8 cellular contexts compared by ENCODE assay signal in the genomic region with DNA sequence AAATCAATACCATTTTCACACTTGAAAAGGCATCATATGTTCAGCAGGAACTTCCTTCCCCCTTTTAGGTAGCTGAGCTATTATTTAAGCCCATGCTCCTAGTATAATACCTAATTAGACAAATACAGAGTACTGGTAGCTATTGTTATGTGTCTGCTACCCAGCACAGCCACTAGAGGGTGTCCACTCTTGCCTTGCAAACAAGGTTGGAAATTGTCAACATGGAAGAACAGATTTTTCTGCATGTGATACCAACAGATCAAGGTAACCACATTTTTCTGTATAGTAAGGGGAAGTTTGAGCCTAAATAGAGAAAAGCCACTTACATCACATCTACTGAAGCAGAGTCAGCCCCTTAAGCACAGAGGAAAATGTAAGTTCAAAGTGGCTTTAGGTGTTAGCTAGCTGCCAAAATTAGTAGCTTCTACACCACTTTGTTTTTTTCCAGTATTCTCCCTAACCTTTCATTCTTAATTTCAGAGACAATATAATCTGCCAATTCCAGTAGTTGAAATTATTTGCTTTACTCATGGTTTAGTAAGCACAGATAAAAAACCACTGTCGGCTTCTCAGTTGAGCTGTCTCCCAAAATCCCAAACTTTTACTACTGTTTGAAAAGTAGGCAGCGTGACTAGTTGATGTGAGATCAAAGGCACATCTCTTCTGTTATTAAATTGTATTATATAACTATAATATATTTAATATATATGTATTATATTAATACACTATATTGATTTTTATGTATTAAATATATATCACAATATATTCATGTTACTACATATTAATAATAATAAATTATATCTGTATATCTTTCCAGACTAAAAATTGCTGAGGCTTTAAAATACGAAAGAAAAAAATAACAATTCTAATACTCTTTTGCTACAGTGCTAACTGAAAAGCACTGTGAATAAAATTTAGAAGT. TPM values are rescaled to one million over a fixed set of nuclear protein-coding genes. Genes with fewer than 3 reads are reported as not detected.
DNase-seq lines count a peak whose midpoint lies in the region; ATAC-seq and TF ChIP-seq lines count a peak whose summit lies in the region.

No MANE protein-coding gene starts in this region.

- peak overlapping the region; percentile 73 for H2AFZ ChIP-seq in osteoblast (ENCODE audit: low read length)

- no peaks in the 10 kb centered on the region for H3K9me3 ChIP-seq in osteoblast (ENCODE audit: low read depth, low read length)

- TF ChIP-seq CTCF in osteoblast (IDR thresholded peaks at IDR 0.05; ENCODE audit: extremely low read depth, low read depth, low read length): peak; percentile 97

- DNase-seq in DMS114 treated with DMSO at 0.1 percent for 48 hours (lab: John Stamatoyannopoulos, UW; ENCODE audit: unreplicated experiment) (peak; percentile 27), GM19240 (ENCODE audit: insufficient read length, low spot score) (peak; percentile 12), NCI-H526 treated with DMSO at 0.1 percent for 48 hours (lab: John Stamatoyannopoulos, UW) (peak; percentile 22), activated T-cell treated with anti-CD3 and anti-CD28 coated beads for 48 hours (ENCODE audit: low read depth) (peak; percentile 12), fibroblast of peridontal ligament (ENCODE audit: extremely low read depth) (peak; percentile 85), osteoblast (ENCODE audit: insufficient read length, low spot score, missing footprints) (peak; percentile 23)

- H3K4me2 ChIP-seq in osteoblast (ENCODE audit: insufficient read depth, low read length): peak overlapping the region; percentile 56

- peaks cover 17% of the 10 kb centered on the region for H3K4me1 ChIP-seq in osteoblast (ENCODE audit: insufficient read depth, low read length)

- no peaks in the 10 kb centered on the region for H3K27me3 ChIP-seq in osteoblast (ENCODE audit: insufficient read depth, low read length)

- H3K27ac ChIP-seq in osteoblast (ENCODE audit: low read depth, low read length): peak overlapping the region; percentile 43

- H3K36me3 ChIP-seq in osteoblast (ENCODE audit: insufficient read depth, low read length): no peaks in the 10 kb centered on the region

- H3K4me3 ChIP-seq in osteoblast (ENCODE audit: insufficient read depth, low read length): no peak overlapping the region

- H4K20me1 ChIP-seq in osteoblast (ENCODE audit: insufficient read depth, low read length): no peaks in the 10 kb centered on the region

- peak; percentile 96 for ATAC-seq in HG03159 (IDR thresholded peaks at IDR 0.05; ENCODE audit: unreplicated experiment)
- no peak for ATAC-seq in activated CD4-positive, CD25-positive, alpha-beta regulatory T cell treated with anti-CD3 and anti-CD28 coated beads, Interleukin-2, amount 50 U/mL, for 24 hours

- H3K79me2 ChIP-seq in osteoblast (ENCODE audit: insufficient read depth, low read length): no peaks in the 10 kb centered on the region

RNA-seq across cellular contexts. Expression of a gene that starts 38.2 kb away (rescaled TPM):
- 6.2 and 9.4 TPM in 2 replicates for total RNA-seq in osteoblast

Comparison
In these comparisons a context has a peak if more than half of its experiments do, and no peak if none do; other contexts are left out.
1. DNase-seq: peak in every context shown above with its lines; median percentile 85 in fibroblast of peridontal ligament; 27 in DMS114 treated with DMSO at 0.1 percent for 48 hours; 23 in osteoblast; 22 in NCI-H526 treated with DMSO at 0.1 percent for 48 hours; 12 in GM19240; 12 in activated T-cell treated with anti-CD3 and anti-CD28 coated beads for 48 hours.